ENCODE assay signal across 9 cellular contexts in genomic region chr18:13603304-13604019, GRCh38.
"Had no signal": no experiment of that assay in that cellular context is flagged by ENCODE, and none has a peak within 500 bp of the region (broad histone marks: within the 10 kb centered on the region; RNA-seq: fewer than 3 reads in every experiment).

No MANE protein-coding gene starts in this region.

- H3K36me3 ChIP-seq: suprapubic skin had no signal

- H3K4me1 ChIP-seq: suprapubic skin had no signal

- DNase-seq: activated CD4-positive, alpha-beta T cell treated with anti-CD3 and anti-CD28 coated beads for 4 hours; activated T-cell treated with anti-CD3 and anti-CD28 coated beads, Interleukin-2, amount 50 U/mL, for 1 hour; dorsolateral prefrontal cortex; mesenchymal stem cell; naive thymus-derived CD8-positive, alpha-beta T cell; small intestine had no signal

- ATAC-seq: activated naive CD4-positive, alpha-beta T cell treated with anti-CD3 and anti-CD28 coated beads, Interleukin-2, amount 50 U/mL, for 72 hours; naive thymus-derived CD8-positive, alpha-beta T cell; WTC11 had no signal

- H3K4me3 ChIP-seq: dorsolateral prefrontal cortex, suprapubic skin had no signal

- H3K27ac ChIP-seq: dorsolateral prefrontal cortex, suprapubic skin had no signal

- H3K27me3 ChIP-seq: dorsolateral prefrontal cortex, suprapubic skin had no signal
